ENCODE assay signal across 8 cellular contexts in the genomic region with DNA sequence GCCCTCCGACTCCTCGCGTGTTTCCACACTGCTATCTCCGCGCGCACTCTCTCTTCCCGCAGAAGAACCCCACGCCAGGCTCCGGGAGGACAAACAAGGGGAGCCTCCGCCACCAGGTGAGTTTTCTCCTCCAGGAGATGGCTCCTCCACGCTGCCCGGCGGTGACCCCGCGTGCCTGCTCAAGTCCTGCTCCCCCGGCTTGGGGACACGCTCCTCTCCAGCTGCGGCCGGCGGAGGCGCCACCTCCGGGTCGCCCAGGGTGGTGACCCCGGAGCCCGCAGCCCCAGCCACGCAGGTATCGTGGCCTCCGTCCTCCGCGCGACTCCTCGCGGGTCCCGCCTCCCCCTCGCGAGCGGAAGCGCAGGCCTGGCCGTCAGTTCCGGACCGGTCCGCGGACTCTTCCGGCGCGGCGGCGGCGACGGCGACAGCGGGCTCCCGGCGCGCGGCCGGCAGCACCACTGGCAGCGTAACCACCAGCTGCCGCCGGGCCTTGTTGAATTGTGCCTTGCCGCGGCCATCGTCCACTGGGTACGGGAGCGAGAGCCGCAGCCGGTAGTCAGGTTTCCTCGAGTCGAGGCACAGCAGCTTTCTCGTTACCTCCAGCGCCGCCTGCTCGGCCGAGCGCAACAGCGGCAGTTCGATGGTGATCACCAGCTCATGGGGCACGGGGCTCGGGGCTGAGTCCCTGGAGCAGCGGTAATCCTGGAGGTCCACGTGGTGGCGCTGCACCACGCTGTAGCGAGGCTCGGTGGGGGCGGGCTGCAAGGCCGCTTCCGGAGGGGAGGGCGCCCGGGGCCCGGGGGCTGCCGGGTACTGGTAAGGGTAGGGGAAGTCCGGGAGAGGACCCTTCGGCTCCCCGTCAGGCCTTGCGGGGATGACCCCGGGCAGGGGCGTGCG. TPM values are rescaled to one million over a fixed set of nuclear protein-coding genes. Genes with fewer than 3 reads are reported as not detected.
DNase-seq lines count a peak whose midpoint lies in the region; ATAC-seq and TF ChIP-seq lines count a peak whose summit lies in the region.

No MANE protein-coding gene starts in this region.

- peaks cover 0 to 1% of the 10 kb centered on the region in 2 donors for H3K27me3 Mint-ChIP-seq in CD8-positive, alpha-beta memory T cell
- H3K27me3 Mint-ChIP-seq in activated CD4-positive, alpha-beta memory T cell treated with anti-CD3 and anti-CD28 coated beads for 36 hours: no peaks in the 10 kb centered on the region

- ATAC-seq in GM19452 (IDR thresholded peaks at IDR 0.05; ENCODE audit: unreplicated experiment): peak; percentile 79
- peak; percentile 51 for ATAC-seq in HG03575 (IDR thresholded peaks at IDR 0.05; ENCODE audit: extremely low read depth, insufficient number of reproducible peaks, low FRiP score, unreplicated experiment)
- ATAC-seq in lung (ENCODE audit: insufficient read depth, low FRiP score): peak; percentile 94

- peak; percentile 76 for TF ChIP-seq CTCF in lung (IDR thresholded peaks at IDR 0.05; ENCODE audit: control extremely low read depth, extremely low read depth)

- peak overlapping the region; percentile 99 for H3K27ac ChIP-seq in CD8-positive, alpha-beta memory T cell (ENCODE audit: low read depth, low read length)
- H3K27ac ChIP-seq in duodenal mucosa (ENCODE audit: low read depth, low read length) (peak overlapping the region; percentile 98), lung (ENCODE audit: low read depth in 1 of 2, low read length in 1 of 2) (peak overlapping the region; percentile 86 to 98)

- no peaks in the 10 kb centered on the region for H3K9me3 ChIP-seq in CD8-positive, alpha-beta memory T cell (ENCODE audit: low read length)
- H3K9me3 ChIP-seq in duodenal mucosa (ENCODE audit: control insufficient read depth in 1 of 2, low read length in 2 of 2) (no peaks in the 10 kb centered on the region), lung (ENCODE audit: control insufficient read depth in 2 of 2, insufficient read depth in 1 of 2, low read length in 1 of 2) (no peaks in the 10 kb centered on the region)

- H3K4me1 ChIP-seq in CD8-positive, alpha-beta memory T cell (ENCODE audit: insufficient read depth, low read length): peaks cover 32% of the 10 kb centered on the region
- peaks cover 3 to 10% of the 10 kb centered on the region in 2 donors for H3K4me1 ChIP-seq in duodenal mucosa (ENCODE audit: control insufficient read depth in 1 of 2, insufficient read depth in 2 of 2, low read length in 2 of 2)
- peaks cover 6 to 7% of the 10 kb centered on the region in 2 donors for H3K4me1 ChIP-seq in lung (ENCODE audit: control insufficient read depth in 2 of 2, insufficient read depth in 2 of 2, low read length in 2 of 2)

- H3K27me3 ChIP-seq in CD8-positive, alpha-beta memory T cell (ENCODE audit: insufficient read depth, low read length, poor library complexity, severe bottlenecking): no peaks in the 10 kb centered on the region
- no peaks in the 10 kb centered on the region for H3K27me3 ChIP-seq in duodenal mucosa (ENCODE audit: control insufficient read depth in 1 of 2, insufficient read depth in 2 of 2, low read length in 2 of 2)
- H3K27me3 ChIP-seq in lung (ENCODE audit: control insufficient read depth, insufficient read depth): no peaks in the 10 kb centered on the region

- H3K9me3 Mint-ChIP-seq in CD8-positive, alpha-beta memory T cell: no peaks in the 10 kb centered on the region
- no peaks in the 10 kb centered on the region for H3K9me3 Mint-ChIP-seq in activated CD4-positive, alpha-beta memory T cell treated with anti-CD3 and anti-CD28 coated beads for 36 hours

- DNase-seq in CD8-positive, alpha-beta memory T cell: peak; percentile 90 to 96 (median 94)
- DNase-seq in NCI-H774 (lab: John Stamatoyannopoulos, UW) (peak; percentile 79), lung (ENCODE audit: low spot score) (peak; percentile 94)
- DNase-seq in activated CD4-positive, alpha-beta memory T cell treated with anti-CD3 and anti-CD28 coated beads for 36 hours: peak; percentile 97
- DNase-seq in stimulated activated CD4-positive, alpha-beta T cell treated with anti-CD3 and anti-CD28 coated beads, TNF-alpha, amount 100 ng/mL, for 24 hours (ENCODE audit: low read depth in 3 of 3): peak; percentile 89 to 94 (median 90)

- H3K27ac Mint-ChIP-seq in CD8-positive, alpha-beta memory T cell: peak overlapping the region; percentile 91 to 100 (median 95)
- peak overlapping the region; percentile 95 for H3K27ac Mint-ChIP-seq in activated CD4-positive, alpha-beta memory T cell treated with anti-CD3 and anti-CD28 coated beads for 36 hours

- peak overlapping the region; percentile 95 to 96 for H3K9ac ChIP-seq in duodenal mucosa (ENCODE audit: low read depth in 1 of 2, low read length in 2 of 2)

- H3K4me1 Mint-ChIP-seq in CD8-positive, alpha-beta memory T cell: peaks cover 47 to 78% (median 60%) of the 10 kb centered on the region in 3 donors
- H3K4me1 Mint-ChIP-seq in activated CD4-positive, alpha-beta memory T cell treated with anti-CD3 and anti-CD28 coated beads for 36 hours (ENCODE audit: low read depth): peaks cover 42% of the 10 kb centered on the region

- peaks cover 0 to 35% (median 8%) of the 10 kb centered on the region in 3 donors for H3K36me3 Mint-ChIP-seq in CD8-positive, alpha-beta memory T cell
- H3K36me3 Mint-ChIP-seq in activated CD4-positive, alpha-beta memory T cell treated with anti-CD3 and anti-CD28 coated beads for 36 hours: peaks cover 36% of the 10 kb centered on the region

- H3K36me3 ChIP-seq in CD8-positive, alpha-beta memory T cell (ENCODE audit: insufficient read depth, low read length): no peaks in the 10 kb centered on the region
- H3K36me3 ChIP-seq in duodenal mucosa (ENCODE audit: control insufficient read depth in 1 of 2, insufficient read depth in 2 of 2, low read length in 2 of 2): peaks cover 4 to 6% of the 10 kb centered on the region in 2 donors
- no peaks in the 10 kb centered on the region for H3K36me3 ChIP-seq in lung (ENCODE audit: control insufficient read depth in 2 of 2, insufficient read depth in 2 of 2, low read length in 2 of 2)

- H3K4me3 ChIP-seq in CD8-positive, alpha-beta memory T cell (ENCODE audit: low read length): peak overlapping the region; percentile 96
- H3K4me3 ChIP-seq in duodenal mucosa (ENCODE audit: low read depth in 1 of 2, low read length in 2 of 2) (peak overlapping the region; percentile 92 to 96), lung (peak overlapping the region; percentile 86)

- 1% methylated on average over 94 to 99 of the region's 99 CpGs for WGBS in lung, 2 donors

- intact Hi-C loops in activated CD4-positive, alpha-beta memory T cell treated with anti-CD3 and anti-CD28 coated beads for 36 hours (cut with micrococcal nuclease): loop anchor here (1.0 to 10.0 kb wide), 15 partner anchors 14 to 898 kb away; partner anchors contain the start of genes DMAC2L, L2HGDH, LRR1 and MAP4K5

- H3K4me3 Mint-ChIP-seq in CD8-positive, alpha-beta memory T cell: peak overlapping the region; percentile 92 to 100 (median 95)
- H3K4me3 Mint-ChIP-seq in activated CD4-positive, alpha-beta memory T cell treated with anti-CD3 and anti-CD28 coated beads for 36 hours: peak overlapping the region; percentile 91

- CTCF ChIA-PET in CD8-positive, alpha-beta memory T cell (lab: Charles Lee): interaction anchor here (0.7 to 5.3 kb wide), 38 partner anchors 11 to 687 kb away, joined by 3 to 151 read pairs (median 4); partner anchors contain the start of genes KLHDC1, KLHDC2, LRR1 and MGAT2
- CTCF ChIA-PET in activated CD4-positive, alpha-beta memory T cell treated with anti-CD3 and anti-CD28 coated beads for 36 hours (lab: Charles Lee): interaction anchor here (0.6 to 5.6 kb wide), 29 partner anchors 11 to 687 kb away, joined by 3 to 100 read pairs (median 3); partner anchors contain the start of genes KLHDC2, LRR1, MGAT2 and NEMF

- POLR2A ChIA-PET in CD8-positive, alpha-beta memory T cell (lab: Charles Lee): interaction anchor here (0.6 to 4.9 kb wide), 17 partner anchors 10 to 1053 kb away, joined by 3 to 105 read pairs (median 6); partner anchors contain the start of genes KLHDC1, KLHDC2, LRR1 and MGAT2
- POLR2A ChIA-PET in activated CD4-positive, alpha-beta memory T cell treated with anti-CD3 and anti-CD28 coated beads for 36 hours (lab: Charles Lee): interaction anchor here (0.7 to 5.3 kb wide), 17 partner anchors 10 to 405 kb away, joined by 3 to 102 read pairs (median 5); partner anchors contain the start of genes KLHDC2, LRR1, MGAT2 and NEMF

RNA-seq across cellular contexts. Expression of gene DNAAF2, which starts 1.1 kb away (rescaled TPM):
- 10 to 100 TPM; 17.6 to 18.2 TPM for total RNA-seq in CD8-positive, alpha-beta memory T cell
- 21.7 TPM for polyA plus RNA-seq in CD8-positive, alpha-beta memory T cell
- total RNA-seq in activated CD4-positive, alpha-beta memory T cell treated with anti-CD3 and anti-CD28 coated beads for 36 hours: 10 to 100 TPM in 1 of 2 experiments, 1 to 10 TPM in 1; 9.9 to 10.4 TPM
- 10 to 100 TPM; 11.7 to 12.3 TPM for total RNA-seq in lung
- 1 to 10 TPM; 4.4 to 8.2 TPM for polyA plus RNA-seq in lung

RNA-seq across cellular contexts. Expression of gene MGAT2, which starts 13.3 kb away (rescaled TPM):
- total RNA-seq in CD8-positive, alpha-beta memory T cell: 10 to 100 TPM; 57.7 to 60.2 TPM
- 49.1 TPM for polyA plus RNA-seq in CD8-positive, alpha-beta memory T cell
- total RNA-seq in activated CD4-positive, alpha-beta memory T cell treated with anti-CD3 and anti-CD28 coated beads for 36 hours: 10 to 100 TPM; 40.4 to 43.7 TPM
- 10 to 100 TPM; 26.8 to 44.2 TPM for total RNA-seq in lung
- polyA plus RNA-seq in lung: 10 to 100 TPM; 15.2 to 32.4 TPM

RNA-seq across cellular contexts. Expression of gene RPL36AL, which starts 13.5 kb away (rescaled TPM):
- total RNA-seq in CD8-positive, alpha-beta memory T cell: 100 to 1,000 TPM; 236 to 273 TPM
- 709 TPM for polyA plus RNA-seq in CD8-positive, alpha-beta memory T cell
- total RNA-seq in activated CD4-positive, alpha-beta memory T cell treated with anti-CD3 and anti-CD28 coated beads for 36 hours: 100 to 1,000 TPM; 314 to 320 TPM
- total RNA-seq in lung: 100 to 1,000 TPM; 117 to 158 TPM
- polyA plus RNA-seq in lung: 100 to 1,000 TPM; 343 to 729 TPM

RNA-seq across cellular contexts. Expression of gene LRR1, which starts 35.2 kb away (rescaled TPM):
- total RNA-seq in CD8-positive, alpha-beta memory T cell: 10 to 100 TPM; 51.1 to 52.2 TPM
- polyA plus RNA-seq in CD8-positive, alpha-beta memory T cell: 13.0 TPM
- total RNA-seq in activated CD4-positive, alpha-beta memory T cell treated with anti-CD3 and anti-CD28 coated beads for 36 hours: 10 to 100 TPM; 51.8 to 52.0 TPM
- total RNA-seq in lung: 10 to 100 TPM in 1 of 2 donors, 1 to 10 TPM in 1; 6.9 to 11.9 TPM
- polyA plus RNA-seq in lung: 1 to 10 TPM; 5.7 to 8.3 TPM

RNA-seq across cellular contexts. Expression of gene RPS29, which starts 47.7 kb away (rescaled TPM):
- 1,000 to 10,000 TPM; 1,908 to 2,102 TPM for total RNA-seq in CD8-positive, alpha-beta memory T cell
- 8,830 TPM for polyA plus RNA-seq in CD8-positive, alpha-beta memory T cell
- 1,000 to 10,000 TPM; 2,029 to 2,157 TPM for total RNA-seq in activated CD4-positive, alpha-beta memory T cell treated with anti-CD3 and anti-CD28 coated beads for 36 hours
- 1,000 to 10,000 TPM in 1 of 2 donors, 100 to 1,000 TPM in 1; 413 to 1,209 TPM for total RNA-seq in lung
- 1,000 to 10,000 TPM; 2,302 to 3,240 TPM for polyA plus RNA-seq in lung

Comparison
In these comparisons a context has a peak if more than half of its experiments do, and no peak if none do; other contexts are left out.
1. Peak in every context shown above with its lines: DNase-seq, ATAC-seq, H3K4me3 ChIP-seq and H3K27ac ChIP-seq.